ENCODE assay signal across 14 cellular contexts in genomic region chr1:15963363-15963967, GRCh38. TPM values are rescaled to one million over a fixed set of nuclear protein-coding genes. Genes with fewer than 3 reads are reported as not detected.
DNase-seq lines count a peak whose midpoint lies in the region; ATAC-seq and TF ChIP-seq lines count a peak whose summit lies in the region.
"Had no signal": no experiment of that assay in that cellular context is flagged by ENCODE, and none has a peak within 500 bp of the region (broad histone marks: within the 10 kb centered on the region; RNA-seq: fewer than 3 reads in every experiment).

No MANE protein-coding gene starts in this region.

- peak overlapping the region; percentile 97 for H3K27ac Mint-ChIP-seq in activated naive CD4-positive, alpha-beta T cell treated with anti-CD3 and anti-CD28 coated beads for 36 hours
- H3K27ac Mint-ChIP-seq in progenitor cell of endocrine pancreas, result no peak overlapping the region

- H3K4me3 ChIP-seq in SU-DHL-6 (ENCODE audit: insufficient read depth, low read length, poor library complexity, severe bottlenecking) (no peak overlapping the region), coronary artery (no peak overlapping the region), thoracic aorta (no peak overlapping the region)
- H3K4me3 ChIP-seq: heart left ventricle had no signal

- H3K4me1 Mint-ChIP-seq in activated naive CD4-positive, alpha-beta T cell treated with anti-CD3 and anti-CD28 coated beads for 36 hours (ENCODE audit: low read depth), result peaks cover 94% of the 10 kb centered on the region
- peaks cover 10% of the 10 kb centered on the region for H3K4me1 Mint-ChIP-seq in progenitor cell of endocrine pancreas (ENCODE audit: low read depth)

- no peak overlapping the region for H2AFZ ChIP-seq in SU-DHL-6 (ENCODE audit: low read depth, low read length, severe bottlenecking)

- H3F3A ChIP-seq in SU-DHL-6 (ENCODE audit: insufficient read depth), result peaks cover 16% of the 10 kb centered on the region

- H3K36me3 ChIP-seq in SU-DHL-6 (ENCODE audit: low read length) (no peaks in the 10 kb centered on the region), thoracic aorta (no peaks in the 10 kb centered on the region)

- H3K9me3 Mint-ChIP-seq in activated naive CD4-positive, alpha-beta T cell treated with anti-CD3 and anti-CD28 coated beads for 36 hours, result peaks cover 3% of the 10 kb centered on the region
- peaks cover 3% of the 10 kb centered on the region for H3K9me3 Mint-ChIP-seq in progenitor cell of endocrine pancreas (ENCODE audit: low read depth)

- ATAC-seq in thoracic aorta (ENCODE audit: insufficient number of reproducible peaks, low FRiP score, low read depth) (no peak), HG03135 (IDR thresholded peaks at IDR 0.05; ENCODE audit: unreplicated experiment) (no peak), GM21423 (IDR thresholded peaks at IDR 0.05; ENCODE audit: unreplicated experiment) (no peak)
- ATAC-seq: heart left ventricle, left lobe of liver had no signal

- H3K27me3 ChIP-seq in SU-DHL-6 (ENCODE audit: low read length), result no peaks in the 10 kb centered on the region
- H3K27me3 ChIP-seq in thoracic aorta (replicated peaks; ENCODE audit: insufficient read depth), result no peaks in the 10 kb centered on the region
- H3K27me3 ChIP-seq: heart left ventricle had no signal

- no peak overlapping the region for H3K9ac ChIP-seq in SU-DHL-6 (ENCODE audit: low read length)

- H3K4me1 ChIP-seq in thoracic aorta (ENCODE audit: control insufficient read depth in 1 of 2, low read depth in 2 of 2), result peaks cover 24 to 59% of the 10 kb centered on the region in 2 donors

- peaks cover 11% of the 10 kb centered on the region for H3K36me3 Mint-ChIP-seq in activated naive CD4-positive, alpha-beta T cell treated with anti-CD3 and anti-CD28 coated beads for 36 hours (ENCODE audit: low read depth)
- H3K36me3 Mint-ChIP-seq in progenitor cell of endocrine pancreas (ENCODE audit: insufficient read depth), result peaks cover 18% of the 10 kb centered on the region

- CTCF ChIA-PET in activated naive CD4-positive, alpha-beta T cell treated with anti-CD3 and anti-CD28 coated beads for 36 hours (lab: Charles Lee), result interaction anchor here (0.7 to 1.2 kb wide), 2 partner anchors 13 to 61 kb away, joined by 4 read pairs; partner anchors contain the start of gene ZBTB17

- H3K9me2 ChIP-seq in SU-DHL-6 (replicated peaks; ENCODE audit: insufficient read depth, low read length), result no peaks in the 10 kb centered on the region

- TF ChIP-seq CTCF in SU-DHL-6 (IDR thresholded peaks at IDR 0.05; ENCODE audit: insufficient read depth, low read length, poor library complexity, severe bottlenecking) (no peak), coronary artery (IDR thresholded peaks at IDR 0.05) (no peak), thoracic aorta (IDR thresholded peaks at IDR 0.05) (no peak), progenitor cell of endocrine pancreas (IDR thresholded peaks at IDR 0.05; ENCODE audit: unreplicated experiment) (no peak)

- H3K9me3 ChIP-seq in SU-DHL-6 (ENCODE audit: insufficient read depth, low read length) (no peaks in the 10 kb centered on the region), thoracic aorta (no peaks in the 10 kb centered on the region)
- H3K9me3 ChIP-seq: heart left ventricle had no signal

- intact Hi-C loops in activated naive CD4-positive, alpha-beta T cell treated with anti-CD3 and anti-CD28 coated beads for 36 hours (cut with micrococcal nuclease), result loop anchor here (10.0 kb wide), 2 partner anchors 549 to 941 kb away; no protein-coding TSS in a partner anchor

- no peaks in the 10 kb centered on the region for H3K27me3 Mint-ChIP-seq in activated naive CD4-positive, alpha-beta T cell treated with anti-CD3 and anti-CD28 coated beads for 36 hours (ENCODE audit: low read depth)
- no peaks in the 10 kb centered on the region for H3K27me3 Mint-ChIP-seq in progenitor cell of endocrine pancreas

- H4K20me1 ChIP-seq in SU-DHL-6 (ENCODE audit: low read depth, low read length), result no peaks in the 10 kb centered on the region; the same call in 1 of the 2 replicates

- no peak for DNase-seq in activated naive CD4-positive, alpha-beta T cell treated with anti-CD3 and anti-CD28 coated beads for 36 hours
- no peak for DNase-seq in activated naive CD4-positive, alpha-beta T cell treated with anti-CD3 and anti-CD28 coated beads, Interleukin-2, amount 50 U/mL, for 16 hours
- DNase-seq in coronary artery (ENCODE audit: low spot score), result no peak
- no peak for DNase-seq in thoracic aorta (ENCODE audit: low spot score)
- DNase-seq in progenitor cell of endocrine pancreas (ENCODE audit: low spot score, unreplicated experiment), result no peak
- DNase-seq: heart left ventricle; NCI-H187 treated with DMSO at 0.1 percent for 48 hours; nucleus accumbens; stimulated activated CD4-positive, alpha-beta T cell treated with anti-CD3 and anti-CD28 coated beads, Interleukin-12 subunit alpha, Interleukin-12 subunit beta, amount 100 ng/mL, for 4 hours had no signal

- no peak overlapping the region for H3K4me2 ChIP-seq in SU-DHL-6 (ENCODE audit: low read depth, low read length, poor library complexity, severe bottlenecking)

- peak overlapping the region; percentile 36 for H3K4me3 Mint-ChIP-seq in activated naive CD4-positive, alpha-beta T cell treated with anti-CD3 and anti-CD28 coated beads for 36 hours
- H3K4me3 Mint-ChIP-seq in progenitor cell of endocrine pancreas (ENCODE audit: low read depth), result no peak overlapping the region

- H3K79me2 ChIP-seq in SU-DHL-6 (ENCODE audit: insufficient read depth, low read length), result peaks cover 91% of the 10 kb centered on the region

- peak overlapping the region; percentile 13; the same call in 1 of the 2 replicates for H3K27ac ChIP-seq in SU-DHL-6 (ENCODE audit: low read depth, low read length)
- H3K27ac ChIP-seq in coronary artery, result peak overlapping the region; percentile 19 to 23
- peak overlapping the region; percentile 30 to 45 for H3K27ac ChIP-seq in thoracic aorta

RNA-seq across cellular contexts. Expression of gene ZBTB17, which starts 12.4 kb away (rescaled TPM):
- total RNA-seq in activated naive CD4-positive, alpha-beta T cell treated with anti-CD3 and anti-CD28 coated beads for 36 hours, result 10 to 100 TPM; 34.8 to 37.5 TPM
- total RNA-seq in thoracic aorta (10 to 100 TPM; 42.9 to 46.5 TPM), progenitor cell of endocrine pancreas (52.6 and 57.7 TPM in 2 replicates)

RNA-seq across cellular contexts. Expression of gene SRARP, which starts 40.6 kb away (rescaled TPM):
- not detected for total RNA-seq in activated naive CD4-positive, alpha-beta T cell treated with anti-CD3 and anti-CD28 coated beads for 36 hours
- total RNA-seq in thoracic aorta (not detected), progenitor cell of endocrine pancreas (not detected in 2 replicates)
- total RNA-seq: left lobe of liver, LHCN-M2 had no signal

RNA-seq across cellular contexts. Expression of gene HSPB7, which starts 54.4 kb away (rescaled TPM):
- total RNA-seq in activated naive CD4-positive, alpha-beta T cell treated with anti-CD3 and anti-CD28 coated beads for 36 hours, result not detected
- total RNA-seq in thoracic aorta (100 to 1,000 TPM; 223 to 430 TPM), progenitor cell of endocrine pancreas (not detected in 2 replicates)

RNA-seq across cellular contexts. Expression of gene CLCNKA, which starts 58.4 kb away (rescaled TPM):
- not detected for total RNA-seq in activated naive CD4-positive, alpha-beta T cell treated with anti-CD3 and anti-CD28 coated beads for 36 hours
- total RNA-seq in thoracic aorta, result 1 to 10 TPM in 1 of 2 donors, not detected in 1; 4.7 TPM
- total RNA-seq in progenitor cell of endocrine pancreas, result 2.2 and 2.4 TPM in 2 replicates
- total RNA-seq: LHCN-M2 had no signal

Comparison
In these comparisons a context has a peak if more than half of its experiments do, and no peak if none do; other contexts are left out.
1. RNA of gene HSPB7, which starts 54.4 kb away (total RNA-seq): 223 to 430 TPM in thoracic aorta; not detected in activated naive CD4-positive, alpha-beta T cell treated with anti-CD3 and anti-CD28 coated beads for 36 hours and not detected in progenitor cell of endocrine pancreas; every median in the first group is over 100 times any median in the second.
2. Peak in every context shown above with its lines, with median percentiles within 50 percentile points of each other: H3K27ac ChIP-seq.